In genomic region chr6:40538556-40538955, GRCh38 we compare ENCODE assay signal across 10 cellular contexts. TPM values are rescaled to one million over a fixed set of nuclear protein-coding genes. Genes with fewer than 3 reads are reported as not detected.
"Had no signal": no experiment of that assay in that cellular context is flagged by ENCODE, and none has a peak within 500 bp of the region (broad histone marks: within the 10 kb centered on the region; RNA-seq: fewer than 3 reads in every experiment).

No MANE protein-coding gene starts in this region.

- H3K4me3 Mint-ChIP-seq: HFFc6 had no signal

- H3K27ac ChIP-seq: GM23248 had no signal

- H3K9me3 ChIP-seq: HAP-1 had no signal

- ATAC-seq: HCT116, K562 had no signal

- H3K36me3 ChIP-seq: HAP-1 had no signal

- H3K4me1 ChIP-seq: HAP-1 had no signal

- H3K9ac ChIP-seq: GM23248 had no signal

- H3K9me3 Mint-ChIP-seq: HFFc6 had no signal

- H3K4me3 ChIP-seq: GM23248, HAP-1, K562 had no signal

- DNase-seq: GM23248, H7, HFFc6, IMR-90, KG1 had no signal

- H2AFZ ChIP-seq: GM23248 had no signal

- H3K27ac Mint-ChIP-seq: HFFc6 had no signal

RNA-seq across cellular contexts. Expression of gene LRFN2, which starts 48.6 kb away (rescaled TPM):
- total RNA-seq: GM23248, H4, HFFc6, HT-29, IMR-90, K562 had no signal
- polyA plus RNA-seq: GM23248, IMR-90, K562 had no signal
